1 cellular context compared by ENCODE assay signal in genomic region chr12:107760817-107761501, GRCh38.
TF ChIP-seq lines count a peak whose summit lies in the region.

Gene PRDM4 (minus strand): TSS chr12:107761137. CDS start chr12:107760515, 622 bp downstream.

TF ChIP-seq in HepG2, 621 proteins besides CTCF, POLR2A, EP300 and RAD21 (continued from another document and continues in another):
- peak; percentile 69; the same call in 1 of the 2 replicates for TF ChIP-seq TFDP1 (CRISPR knock-in tag; IDR thresholded peaks at IDR 0.05; ENCODE audit: borderline replicate concordance)
- TF ChIP-seq ZNF430 (CRISPR knock-in tag; IDR thresholded peaks at IDR 0.05): no peak; the same call in 1 of the 2 replicates
- TF ChIP-seq DRAP1 (CRISPR knock-in tag; IDR thresholded peaks at IDR 0.05): peak; percentile 33; the same call in 1 of the 2 replicates
- no peak for TF ChIP-seq ZNF180 (CRISPR knock-in tag; IDR thresholded peaks at IDR 0.05; ENCODE audit: borderline replicate concordance, low read depth)
- peak; percentile 63; the same call in 1 of the 2 replicates for TF ChIP-seq ZSCAN9 (CRISPR knock-in tag; IDR thresholded peaks at IDR 0.05; ENCODE audit: borderline replicate concordance)
- peak; percentile 86 for TF ChIP-seq THAP11 (CRISPR knock-in tag; IDR thresholded peaks at IDR 0.05)
- 0 out of 2 replicates have a peak, but pooled peaks have one; percentile 16 for TF ChIP-seq ZGPAT (CRISPR knock-in tag; IDR thresholded peaks at IDR 0.05)
- 0 out of 2 replicates have a peak, but pooled peaks have one; percentile 28 for TF ChIP-seq ISL2 (CRISPR knock-in tag; IDR thresholded peaks at IDR 0.05)
- TF ChIP-seq ZBTB14 (CRISPR knock-in tag; IDR thresholded peaks at IDR 0.05): no peak
- no peak for TF ChIP-seq BRD4 (CRISPR knock-in tag; IDR thresholded peaks at IDR 0.05)
- peak; percentile 90 for TF ChIP-seq SRF (IDR thresholded peaks at IDR 0.05; ENCODE audit: low read depth, low read length)
- TF ChIP-seq POGZ (CRISPR knock-in tag; IDR thresholded peaks at IDR 0.05): peak; percentile 42; the same call in 1 of the 2 replicates
- TF ChIP-seq ZNF678 (CRISPR knock-in tag; IDR thresholded peaks at IDR 0.05): 0 out of 2 replicates have a peak, but pooled peaks have one; percentile 31
- TF ChIP-seq BATF2 (CRISPR knock-in tag; IDR thresholded peaks at IDR 0.05): no peak
- 0 out of 2 replicates have a peak, but pooled peaks have one; percentile 70 for TF ChIP-seq DNMT1 (CRISPR knock-in tag; IDR thresholded peaks at IDR 0.05)
- no peak for TF ChIP-seq ZNF609 (CRISPR knock-in tag; IDR thresholded peaks at IDR 0.05; ENCODE audit: borderline replicate concordance)
- TF ChIP-seq RBAK (CRISPR knock-in tag; IDR thresholded peaks at IDR 0.05): no peak
- no peak for TF ChIP-seq ZBTB34 (CRISPR knock-in tag; IDR thresholded peaks at IDR 0.05)
- peak; percentile 20; the same call in 1 of the 2 replicates for TF ChIP-seq ZNF776 (CRISPR knock-in tag; IDR thresholded peaks at IDR 0.05)
- TF ChIP-seq ZNF580 (CRISPR knock-in tag; IDR thresholded peaks at IDR 0.05; ENCODE audit: borderline replicate concordance, low read depth): no peak
- peak; percentile 68; the same call in 1 of the 2 replicates for TF ChIP-seq E2F5 (CRISPR knock-in tag; conservative IDR thresholded peaks at IDR 0.05)
- TF ChIP-seq UBTF (CRISPR knock-in tag; IDR thresholded peaks at IDR 0.05): peak; percentile 78; the same call in 1 of the 2 replicates
- TF ChIP-seq ZHX2 (IDR thresholded peaks at IDR 0.05; ENCODE audit: low read depth): no peak
- TF ChIP-seq ZHX2 (CRISPR knock-in tag; IDR thresholded peaks at IDR 0.05; ENCODE audit: borderline replicate concordance): peak; percentile 26; the same call in 1 of the 2 replicates
- no peak for TF ChIP-seq CSRNP2 (CRISPR knock-in tag; conservative IDR thresholded peaks at IDR 0.05; ENCODE audit: low read depth)
- TF ChIP-seq KMT2B (CRISPR knock-in tag; IDR thresholded peaks at IDR 0.05): 0 out of 2 replicates have a peak, but pooled peaks have one; percentile 53
